ENCODE assay signal across 9 cellular contexts in the genomic region with DNA sequence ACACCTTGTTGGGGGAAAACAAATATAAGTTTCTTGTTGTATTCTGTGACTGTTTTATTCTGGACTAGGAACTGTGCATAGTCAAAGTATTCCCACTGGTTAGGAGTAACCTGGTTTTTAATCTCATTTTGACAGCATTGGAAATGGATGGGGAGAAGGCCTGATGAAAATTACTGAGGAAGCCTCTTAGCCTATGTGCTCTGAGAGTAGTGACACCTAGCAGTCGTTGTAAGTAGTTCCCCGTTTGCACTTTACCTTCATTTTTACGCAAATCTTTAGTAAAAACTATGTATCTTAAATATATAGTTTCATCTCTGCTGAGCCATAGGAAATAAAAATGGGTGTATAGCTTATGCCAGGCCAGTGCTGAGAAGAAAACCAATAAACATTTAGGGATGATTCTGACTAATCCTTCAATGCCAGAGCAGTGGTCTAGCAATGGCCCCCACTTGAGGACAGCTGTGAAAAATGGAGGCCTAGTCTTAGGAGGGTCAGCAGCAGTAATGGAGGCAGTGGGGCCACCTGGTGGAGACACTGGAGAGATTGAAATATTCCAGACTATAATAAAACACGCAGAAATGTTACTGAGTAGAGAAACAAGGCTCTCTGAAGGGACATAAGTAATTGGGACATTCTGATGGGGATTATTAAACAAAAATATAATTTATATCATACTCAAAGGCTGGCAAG.
DNase-seq lines count a peak whose midpoint lies in the region; ATAC-seq and TF ChIP-seq lines count a peak whose summit lies in the region.
"Had no signal": no experiment of that assay in that cellular context is flagged by ENCODE, and none has a peak within 500 bp of the region (broad histone marks: within the 10 kb centered on the region; RNA-seq: fewer than 3 reads in every experiment).

No MANE protein-coding gene starts in this region.

- H3K27me3 Mint-ChIP-seq in activated T-helper 1 cell treated with anti-CD3 and anti-CD28 coated beads, Interleukin-12 subunit alpha, Interleukin-12 subunit beta, Interleukin-2, Interleukin-4 antibody, amounts not matched to agents 30 ng/mL and 10 ng/mL and 1 ng/mL, durations not matched to agents 14 hours and 24 hours and 36 hours (ENCODE audit: insufficient read depth): no peaks in the 10 kb centered on the region
- H3K27me3 Mint-ChIP-seq: central memory CD8-positive, alpha-beta T cell had no signal

- H3K36me3 Mint-ChIP-seq in activated T-helper 1 cell treated with anti-CD3 and anti-CD28 coated beads, Interleukin-12 subunit alpha, Interleukin-12 subunit beta, Interleukin-2, Interleukin-4 antibody, amounts not matched to agents 30 ng/mL and 10 ng/mL and 1 ng/mL, durations not matched to agents 14 hours and 24 hours and 36 hours (ENCODE audit: low read depth): no peaks in the 10 kb centered on the region

- no peaks in the 10 kb centered on the region for H3K4me1 ChIP-seq in parathyroid adenoma

- no peaks in the 10 kb centered on the region for H3K27me3 ChIP-seq in parathyroid adenoma (ENCODE audit: control insufficient read depth, insufficient read depth, low read length)

- H3K36me3 ChIP-seq in parathyroid adenoma (ENCODE audit: control insufficient read depth, insufficient read depth, low read length): no peaks in the 10 kb centered on the region

- no peak overlapping the region for H3K4me3 ChIP-seq in parathyroid adenoma (ENCODE audit: low read depth, low read length)

- H3K9me3 Mint-ChIP-seq in activated T-helper 1 cell treated with anti-CD3 and anti-CD28 coated beads, Interleukin-12 subunit alpha, Interleukin-12 subunit beta, Interleukin-2, Interleukin-4 antibody, amounts not matched to agents 30 ng/mL and 10 ng/mL and 1 ng/mL, durations not matched to agents 14 hours and 24 hours and 36 hours: peaks cover 22% of the 10 kb centered on the region

- H3K9me3 ChIP-seq in parathyroid adenoma (ENCODE audit: control insufficient read depth, low read length): no peaks in the 10 kb centered on the region

- H3K79me2 ChIP-seq in parathyroid adenoma: no peaks in the 10 kb centered on the region

- H2AFZ ChIP-seq in parathyroid adenoma: no peak overlapping the region

- H3K27ac ChIP-seq in parathyroid adenoma: no peak overlapping the region

- intact Hi-C loops in activated T-helper 1 cell treated with anti-CD3 and anti-CD28 coated beads, Interleukin-12 subunit alpha, Interleukin-12 subunit beta, Interleukin-2, Interleukin-4 antibody, amounts not matched to agents 30 ng/mL and 10 ng/mL and 1 ng/mL, durations not matched to agents 14 hours and 24 hours and 36 hours (cut with micrococcal nuclease): no loop called here

- no peak overlapping the region for H3K4me2 ChIP-seq in parathyroid adenoma (ENCODE audit: low read length)

- TF ChIP-seq CTCF in parathyroid adenoma (IDR thresholded peaks at IDR 0.05): peak; percentile 31
- TF ChIP-seq CTCF in omental fat pad (IDR thresholded peaks at IDR 0.05): no peak

- peak; percentile 55 for DNase-seq in DMS53 (lab: John Stamatoyannopoulos, UW)
- no peak for DNase-seq in DMS53 treated with DMSO at 0.1 percent for 48 hours (lab: John Stamatoyannopoulos, UW; ENCODE audit: unreplicated experiment)
- peak; percentile 17 for DNase-seq in NCI-H2227 (lab: John Stamatoyannopoulos, UW; ENCODE audit: unreplicated experiment)
- peak; percentile 53 for DNase-seq in ecto neural progenitor cell (ENCODE audit: low spot score)
- DNase-seq in T-helper 1 cell: no peak
- no peak for DNase-seq in omental fat pad (ENCODE audit: low spot score)
- DNase-seq in activated T-helper 1 cell treated with anti-CD3 and anti-CD28 coated beads, Interleukin-12 subunit alpha, Interleukin-12 subunit beta, Interleukin-2, Interleukin-4 antibody, amounts not matched to agents 30 ng/mL and 10 ng/mL and 1 ng/mL, durations not matched to agents 14 hours and 24 hours and 36 hours (ENCODE audit: low spot score): no peak

- no peak overlapping the region for H3K9ac ChIP-seq in parathyroid adenoma

- ATAC-seq in omental fat pad (ENCODE audit: low FRiP score): no peak

- no peak overlapping the region for H3K27ac Mint-ChIP-seq in activated T-helper 1 cell treated with anti-CD3 and anti-CD28 coated beads, Interleukin-12 subunit alpha, Interleukin-12 subunit beta, Interleukin-2, Interleukin-4 antibody, amounts not matched to agents 30 ng/mL and 10 ng/mL and 1 ng/mL, durations not matched to agents 14 hours and 24 hours and 36 hours

- H3K4me3 Mint-ChIP-seq in activated T-helper 1 cell treated with anti-CD3 and anti-CD28 coated beads, Interleukin-12 subunit alpha, Interleukin-12 subunit beta, Interleukin-2, Interleukin-4 antibody, amounts not matched to agents 30 ng/mL and 10 ng/mL and 1 ng/mL, durations not matched to agents 14 hours and 24 hours and 36 hours: no peak overlapping the region
- H3K4me3 Mint-ChIP-seq: central memory CD8-positive, alpha-beta T cell had no signal

- no peaks in the 10 kb centered on the region for H3K4me1 Mint-ChIP-seq in activated T-helper 1 cell treated with anti-CD3 and anti-CD28 coated beads, Interleukin-12 subunit alpha, Interleukin-12 subunit beta, Interleukin-2, Interleukin-4 antibody, amounts not matched to agents 30 ng/mL and 10 ng/mL and 1 ng/mL, durations not matched to agents 14 hours and 24 hours and 36 hours (ENCODE audit: low read depth)
- H3K4me1 Mint-ChIP-seq: central memory CD8-positive, alpha-beta T cell had no signal

Comparison
In these comparisons a context has a peak if more than half of its experiments do, and no peak if none do; other contexts are left out.
1. DNase-seq: peak in DMS53 (single experiment), NCI-H2227 (single experiment) and ecto neural progenitor cell (single experiment); none in DMS53 treated with DMSO at 0.1 percent for 48 hours (single experiment), T-helper 1 cell (0 of 5), omental fat pad (single experiment) and activated T-helper 1 cell treated with anti-CD3 and anti-CD28 coated beads, Interleukin-12 subunit alpha, Interleukin-12 subunit beta, Interleukin-2, Interleukin-4 antibody, amounts not matched to agents 30 ng/mL and 10 ng/mL and 1 ng/mL, durations not matched to agents 14 hours and 24 hours and 36 hours (single experiment).